ENCODE assay signal across 15 cellular contexts in the genomic region with DNA sequence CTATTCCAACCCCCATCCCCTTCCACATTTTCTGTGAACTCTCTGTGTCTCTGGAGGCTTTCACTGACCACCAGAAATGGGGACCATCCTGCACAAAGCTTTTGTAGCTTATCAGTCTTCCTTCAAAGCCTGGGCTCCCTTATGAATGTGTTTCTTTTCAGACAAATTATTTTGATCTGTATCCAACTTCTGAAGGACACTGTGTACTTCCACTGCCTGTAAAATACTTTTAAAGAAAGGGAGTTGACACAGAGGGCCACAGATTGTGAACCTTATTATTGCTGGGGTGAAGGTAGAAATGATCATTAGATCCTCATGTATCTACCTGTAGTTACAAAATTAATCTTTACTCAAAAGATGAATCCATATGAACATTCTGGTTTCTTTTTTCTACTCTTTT.
"Had no signal": no experiment of that assay in that cellular context is flagged by ENCODE, and none has a peak within 500 bp of the region (broad histone marks: within the 10 kb centered on the region; RNA-seq: fewer than 3 reads in every experiment).

No MANE protein-coding gene starts in this region.

- H3K27me3 Mint-ChIP-seq: activated CD4-positive, alpha-beta memory T cell treated with anti-CD3 and anti-CD28 coated beads for 36 hours; activated CD4-positive, alpha-beta T cell treated with anti-CD3 and anti-CD28 coated beads for 36 hours; activated naive CD4-positive, alpha-beta T cell treated with anti-CD3 and anti-CD28 coated beads, Interleukin-2, amount 50 U/mL, for 24 hours; naive thymus-derived CD8-positive, alpha-beta T cell had no signal

- ATAC-seq: activated CD4-positive, alpha-beta T cell treated with anti-CD3 and anti-CD28 coated beads for 36 hours; activated T-cell treated with anti-CD3 and anti-CD28 coated beads, Interleukin-2, amount 50 U/mL, for 4 hours; esophagus mucosa; naive thymus-derived CD8-positive, alpha-beta T cell; right lobe of liver; stimulated activated effector memory CD8-positive, alpha-beta T cell treated with anti-CD3 and anti-CD28 coated beads, Interleukin-12 subunit alpha, Interleukin-12 subunit beta, amount 100 ng/mL, for 72 hours had no signal

- H3K4me1 Mint-ChIP-seq: stimulated activated effector memory CD8-positive, alpha-beta T cell treated with anti-CD3 and anti-CD28 coated beads, Interleukin-12 subunit alpha, Interleukin-12 subunit beta, amount 100 ng/mL, for 72 hours had no signal

- H3K27ac Mint-ChIP-seq: activated CD4-positive, alpha-beta memory T cell treated with anti-CD3 and anti-CD28 coated beads for 36 hours; activated CD4-positive, alpha-beta T cell treated with anti-CD3 and anti-CD28 coated beads for 36 hours; activated naive CD4-positive, alpha-beta T cell treated with anti-CD3 and anti-CD28 coated beads, Interleukin-2, amount 50 U/mL, for 24 hours; stimulated activated effector memory CD8-positive, alpha-beta T cell treated with anti-CD3 and anti-CD28 coated beads, Interleukin-12 subunit alpha, Interleukin-12 subunit beta, amount 100 ng/mL, for 72 hours had no signal

- H3K27ac ChIP-seq: right lobe of liver, WERI-Rb-1 had no signal

- H3K9me3 Mint-ChIP-seq: activated CD4-positive, alpha-beta memory T cell treated with anti-CD3 and anti-CD28 coated beads for 36 hours; activated naive CD4-positive, alpha-beta T cell treated with anti-CD3 and anti-CD28 coated beads, Interleukin-2, amount 50 U/mL, for 24 hours; activated T-cell treated with anti-CD3 and anti-CD28 coated beads, Interleukin-2, amount 50 U/mL, for 4 hours; stimulated activated effector memory CD8-positive, alpha-beta T cell treated with anti-CD3 and anti-CD28 coated beads, Interleukin-12 subunit alpha, Interleukin-12 subunit beta, amount 100 ng/mL, for 72 hours had no signal

- H3K9me3 ChIP-seq: right lobe of liver, tibial artery had no signal

- H3K27me3 ChIP-seq: right lobe of liver, tibial artery had no signal

- H3K4me3 Mint-ChIP-seq: activated CD4-positive, alpha-beta memory T cell treated with anti-CD3 and anti-CD28 coated beads for 36 hours; activated CD4-positive, alpha-beta T cell treated with anti-CD3 and anti-CD28 coated beads for 36 hours; activated naive CD4-positive, alpha-beta T cell treated with anti-CD3 and anti-CD28 coated beads, Interleukin-2, amount 50 U/mL, for 24 hours; activated T-cell treated with anti-CD3 and anti-CD28 coated beads, Interleukin-2, amount 50 U/mL, for 4 hours; stimulated activated effector memory CD8-positive, alpha-beta T cell treated with anti-CD3 and anti-CD28 coated beads, Interleukin-12 subunit alpha, Interleukin-12 subunit beta, amount 100 ng/mL, for 72 hours had no signal

- H3K36me3 Mint-ChIP-seq: activated CD4-positive, alpha-beta memory T cell treated with anti-CD3 and anti-CD28 coated beads for 36 hours; activated naive CD4-positive, alpha-beta T cell treated with anti-CD3 and anti-CD28 coated beads, Interleukin-2, amount 50 U/mL, for 24 hours; stimulated activated effector memory CD8-positive, alpha-beta T cell treated with anti-CD3 and anti-CD28 coated beads, Interleukin-12 subunit alpha, Interleukin-12 subunit beta, amount 100 ng/mL, for 72 hours had no signal

- H3K36me3 ChIP-seq: right lobe of liver, tibial artery, WERI-Rb-1 had no signal

- H3K4me3 ChIP-seq: right lobe of liver, tibial artery had no signal

- DNase-seq: activated CD4-positive, alpha-beta memory T cell treated with anti-CD3 and anti-CD28 coated beads for 36 hours; activated CD4-positive, alpha-beta T cell treated with anti-CD3 and anti-CD28 coated beads for 36 hours; activated effector memory CD4-positive, alpha-beta T cell treated with anti-CD3 and anti-CD28 coated beads, Interleukin-2, amount 50 U/mL, for 16 hours; activated T-cell treated with anti-CD3 and anti-CD28 coated beads, Interleukin-2, amount 50 U/mL, for 4 hours; amniotic stem cell; caudate nucleus; naive thymus-derived CD8-positive, alpha-beta T cell; posterior cingulate gyrus; right lobe of liver; stimulated activated CD4-positive, alpha-beta T cell treated with anti-CD3 and anti-CD28 coated beads, Interleukin-1b, Interleukin-23, amount 100 ng/mL, for 48 hours; tibial artery; WERI-Rb-1 had no signal
